2 cellular contexts compared by ENCODE assay signal in genomic region chr17:6688944-6689343, GRCh38.
TF ChIP-seq lines count a peak whose summit lies in the region.

No MANE protein-coding gene starts in this region.

TF ChIP-seq in A549, 52 proteins besides CTCF, POLR2A, EP300 and RAD21:
- TF ChIP-seq MAFK (IDR thresholded peaks at IDR 0.05; ENCODE audit: partially characterized antibody): peak; percentile 56
- TF ChIP-seq GATA3 (IDR thresholded peaks at IDR 0.05; ENCODE audit: borderline replicate concordance): no peak
TF ChIP-seq in A549: peak in this region for 1.

TF ChIP-seq in HepG2, 621 proteins besides CTCF, POLR2A, EP300 and RAD21:
- TF ChIP-seq MAFK (conservative IDR thresholded peaks at IDR 0.05 in 1 of 2, IDR thresholded peaks at IDR 0.05 in 1 of 2; ENCODE audit: low read length in 2 of 2) (peak; percentile 47 to 68), HIVEP1 (CRISPR knock-in tag; IDR thresholded peaks at IDR 0.05) (no peak), MAFF (IDR thresholded peaks at IDR 0.05; ENCODE audit: low read depth, low read length) (peak; percentile 25; the same call in 1 of the 2 replicates)
TF ChIP-seq in HepG2: peak in this region for 2.
